35 cellular contexts compared by ENCODE assay signal in the genomic region with DNA sequence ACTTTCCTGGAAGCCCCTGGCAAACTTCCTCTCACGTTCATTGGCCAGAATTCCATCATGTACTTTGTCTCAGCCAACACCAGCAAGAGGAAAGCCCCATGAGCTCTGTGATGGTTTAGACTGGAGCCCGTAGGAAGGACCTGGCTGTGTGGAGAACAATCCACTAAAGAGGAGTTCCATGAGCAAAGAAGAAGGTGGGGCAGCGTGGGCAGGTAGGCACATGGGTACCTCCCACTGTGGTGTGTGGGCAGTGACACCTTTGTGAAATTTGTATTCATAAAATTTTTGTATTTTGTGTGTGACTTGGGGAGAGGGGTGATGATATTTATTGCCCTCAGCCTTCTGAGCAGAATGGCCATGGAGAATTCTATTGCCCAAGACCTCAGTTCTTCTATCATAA.
DNase-seq lines count a peak whose midpoint lies in the region; ATAC-seq, FAIRE-seq and TF ChIP-seq lines count a peak whose summit lies in the region.
"Had no signal": no experiment of that assay in that cellular context is flagged by ENCODE, and none has a peak within 500 bp of the region (broad histone marks: within the 10 kb centered on the region; RNA-seq: fewer than 3 reads in every experiment).

No MANE protein-coding gene starts in this region.

- no peak overlapping the region for H3K27ac Mint-ChIP-seq in H9
- H3K27ac Mint-ChIP-seq: B cell; CD14-positive monocyte; CD4-positive, alpha-beta memory T cell; CD4-positive, alpha-beta T cell; CD4-positive, CD25-positive, alpha-beta regulatory T cell; CD8-positive, alpha-beta T cell had no signal

- no peak overlapping the region for H4K5ac ChIP-seq in H9 (ENCODE audit: insufficient read length, low read depth, low read length)

- POLR2A ChIA-PET in HepG2 (lab: Yijun Ruan, JAX) (no interaction called here), HEK293 (lab: Yijun Ruan, JAX) (no interaction called here)

- H4K20me1 ChIP-seq in HepG2 (ENCODE audit: insufficient read depth, low read length) = no peaks in the 10 kb centered on the region
- no peaks in the 10 kb centered on the region for H4K20me1 ChIP-seq in H9 (ENCODE audit: control insufficient read depth, insufficient read depth, insufficient read length)

- TF ChIP-seq CTCF in HepG2 (CRISPR knock-in tag; IDR thresholded peaks at IDR 0.05) = no peak
- no peak for TF ChIP-seq CTCF in right lobe of liver (IDR thresholded peaks at IDR 0.05)
- TF ChIP-seq CTCF in H9 (conservative IDR thresholded peaks at IDR 0.05) = no peak
- no peak for TF ChIP-seq CTCF in HEK293 (tag by site-specific recombination; IDR thresholded peaks at IDR 0.05)
- no peak for TF ChIP-seq CTCF in coronary artery (IDR thresholded peaks at IDR 0.05)

- no peak overlapping the region for H3K14ac ChIP-seq in H9 (ENCODE audit: insufficient read depth, low read length)

- no peak overlapping the region for H2BK20ac ChIP-seq in H9 (ENCODE audit: low read depth, low read length, poor library complexity, severe bottlenecking)

- no peaks in the 10 kb centered on the region; the same call in 1 of the 2 replicates for H3K27me3 Mint-ChIP-seq in H9 (ENCODE audit: low read depth)
- H3K27me3 Mint-ChIP-seq: B cell; CD4-positive, alpha-beta memory T cell; CD4-positive, alpha-beta T cell; CD4-positive, CD25-positive, alpha-beta regulatory T cell had no signal

- no peak for TF ChIP-seq EP300 in HepG2 (IDR thresholded peaks at IDR 0.05; ENCODE audit: low read depth in 2 of 2, low read length in 2 of 2)
- TF ChIP-seq EP300 in HepG2 (CRISPR knock-in tag; IDR thresholded peaks at IDR 0.05; ENCODE audit: borderline replicate concordance) = no peak

- no peaks in the 10 kb centered on the region for H3K79me1 ChIP-seq in H9 (ENCODE audit: insufficient read depth, low read depth, low read length, poor library complexity, severe bottlenecking)

- H2BK120ac ChIP-seq in H9 (ENCODE audit: low read depth, low read length, poor library complexity, severe bottlenecking) = no peak overlapping the region

- DNase-seq in HepG2 (ENCODE audit: low spot score) (no peak), right lobe of liver (no peak), H9 (no peak), coronary artery (ENCODE audit: low spot score) (no peak)
- DNase-seq: 8988T; ACHN; AML-193; BE2C; C1 segment of cervical spinal cord; Caco-2; Calu3; CD4-positive, alpha-beta memory T cell; CD4-positive, alpha-beta T cell; CD4-positive, CD25-positive, alpha-beta regulatory T cell; CD8-positive, alpha-beta memory T cell; CD8-positive, alpha-beta T cell; COR-L47; DMS 273 treated with DMSO at 0.1 percent for 48 hours; DMS153; DMS53; DMS79; DMS79 treated with DMSO at 0.1 percent for 48 hours; DND-41; EL had no signal

- no peak overlapping the region for H3K9ac ChIP-seq in HepG2 (ENCODE audit: insufficient read depth, low read depth, low read length)
- H3K9ac ChIP-seq in H9 (ENCODE audit: extremely low read depth, insufficient read length, low read length) = no peak overlapping the region
- H3K9ac ChIP-seq: BLaER1; BLaER1 treated with 17β-estradiol and CSF1 and Interleukin-3, amounts not matched to agents 10 nM and 100 nM had no signal

- no peak overlapping the region for H2BK5ac ChIP-seq in H9 (ENCODE audit: insufficient read length, low read length)

- no peak overlapping the region for H3K56ac ChIP-seq in H9 (ENCODE audit: insufficient read length, low read depth, low read length)

- no peak overlapping the region for H3K27ac ChIP-seq in HepG2 (ENCODE audit: extremely low read length, insufficient read depth, low read length)
- H3K27ac ChIP-seq in right lobe of liver = no peak overlapping the region
- no peak overlapping the region for H3K27ac ChIP-seq in H9 (ENCODE audit: insufficient read length, low read depth, low read length)
- H3K27ac ChIP-seq in HEK293 (ENCODE audit: extremely low read depth, low read depth, low read length) = no peak overlapping the region
- H3K27ac ChIP-seq in coronary artery = no peak overlapping the region
- H3K27ac ChIP-seq: 22Rv1; A549; BLaER1; BLaER1 treated with 17β-estradiol and CSF1 and Interleukin-3, amounts not matched to agents 10 nM and 100 nM; C4-2B had no signal

- no peak overlapping the region for H4K8ac ChIP-seq in H9 (replicated peaks; ENCODE audit: insufficient read length, low read depth, low read length)

- H3K4me2 ChIP-seq in HepG2 (ENCODE audit: low read depth, low read length) (no peak overlapping the region), H9 (ENCODE audit: insufficient read depth, insufficient read length, low read length) (no peak overlapping the region)
- H3K4me2 ChIP-seq: A549; BLaER1; BLaER1 treated with 17β-estradiol and CSF1 and Interleukin-3, amounts not matched to agents 10 nM and 100 nM had no signal

- WGBS in HepG2 (ENCODE audit: low lambda C conversion rate) = 93% methylated on average over 3 of the region's 3 CpGs
- 100% methylated on average over 2 of the region's 3 CpGs for WGBS in right lobe of liver (ENCODE audit: insufficient coverage, low coverage, low lambda C conversion rate, missing lambda C conversion rate)
- no CpG with 5 or more reads among the region's 3 CpGs for WGBS in H9 (ENCODE audit: extremely low coverage, insufficient read length, low lambda C conversion rate)

- H3K27me3 ChIP-seq in HepG2 (ENCODE audit: control insufficient read depth in 1 of 2, insufficient read depth in 2 of 2, low read length in 2 of 2) (no peaks in the 10 kb centered on the region), right lobe of liver (no peaks in the 10 kb centered on the region), H9 (ENCODE audit: insufficient read depth, low read length) (no peaks in the 10 kb centered on the region)
- H3K27me3 ChIP-seq: BE2C; BLaER1; BLaER1 treated with 17β-estradiol and CSF1 and Interleukin-3, amounts not matched to agents 10 nM and 100 nM had no signal

- H3T11ph ChIP-seq in H9 (ENCODE audit: low read length) = no peak overlapping the region

- TF ChIP-seq POLR2A in HepG2 (IDR thresholded peaks at IDR 0.05; ENCODE audit: insufficient read depth in 1 of 2, low read depth in 2 of 2, low read length in 2 of 2) = no peak
- no peak for TF ChIP-seq POLR2A in right lobe of liver (IDR thresholded peaks at IDR 0.05)

- H3K9me3 ChIP-seq in HepG2 (ENCODE audit: low read length) (peaks cover 9% of the 10 kb centered on the region), right lobe of liver (peaks cover 0 to 3% (median 0%) of the 10 kb centered on the region in 4 donors), H9 (ENCODE audit: control insufficient read depth, low read depth, low read length) (no peaks in the 10 kb centered on the region), HEK293 (ENCODE audit: control insufficient read depth, insufficient read depth, low read depth, low read length) (no peaks in the 10 kb centered on the region)
- H3K9me3 ChIP-seq: A549, BE2C, Caco-2 had no signal

- H3K4me1 Mint-ChIP-seq in H9 = peaks cover 28% of the 10 kb centered on the region in 2 experiments

- H2BK12ac ChIP-seq in H9 (ENCODE audit: insufficient read length, low read depth, low read length) = no peak overlapping the region

- H3K4ac ChIP-seq in H9 (ENCODE audit: low read depth, low read length) = no peak overlapping the region

- no peak for ATAC-seq in HepG2
- no peak for ATAC-seq in right lobe of liver
- no peak for ATAC-seq in HG03442 (IDR thresholded peaks at IDR 0.05; ENCODE audit: unreplicated experiment)
- ATAC-seq: A549; CD8-positive, alpha-beta T cell had no signal

- FAIRE-seq in HepG2 (lab: Jason Lieb, UNC) = no peak
- FAIRE-seq: A204.1, A549, D721Med had no signal

- peaks cover 2 to 11% (median 5%) of the 10 kb centered on the region in 3 experiments for H3K36me3 Mint-ChIP-seq in H9 (ENCODE audit: insufficient read depth in 1 of 3, low read depth in 3 of 3)
- H3K36me3 Mint-ChIP-seq: CD14-positive monocyte had no signal

- H3K36me3 ChIP-seq in HepG2 (replicated peaks in 1 of 2; ENCODE audit: control insufficient read depth in 1 of 2, insufficient read depth in 2 of 2, low read length in 2 of 2) = no peaks in the 10 kb centered on the region
- no peaks in the 10 kb centered on the region for H3K36me3 ChIP-seq in right lobe of liver
- no peaks in the 10 kb centered on the region for H3K36me3 ChIP-seq in HEK293 (ENCODE audit: control insufficient read depth in 2 of 2, insufficient read depth in 1 of 2, low read length in 2 of 2)
- H3K36me3 ChIP-seq: BE2C; BLaER1; BLaER1 treated with 17β-estradiol and CSF1 and Interleukin-3, amounts not matched to agents 10 nM and 100 nM had no signal

- CTCF ChIA-PET in HepG2 (lab: Yijun Ruan, JAX; ENCODE audit: low intra/inter-chr PET ratio, low total read pairs) = no interaction called here
- CTCF ChIA-PET in HEK293 (lab: Yijun Ruan, JAX) = no interaction called here

- H3K4me1 ChIP-seq in HepG2 (ENCODE audit: insufficient read depth, low read length) (peaks cover 22% of the 10 kb centered on the region), right lobe of liver (no peaks in the 10 kb centered on the region), H9 (ENCODE audit: insufficient read depth, low read length) (peaks cover 3% of the 10 kb centered on the region; the same call in 1 of the 2 replicates), HEK293 (ENCODE audit: control insufficient read depth, insufficient read depth, low read length) (no peaks in the 10 kb centered on the region)
- H3K4me1 ChIP-seq: A549, BE2C, Caco-2 had no signal

- no peak overlapping the region for H4K91ac ChIP-seq in H9 (ENCODE audit: insufficient read length, low read depth, low read length)

- intact Hi-C loops in HepG2 (cut with micrococcal nuclease; ENCODE audit: unreplicated experiment) (no loop called here), right lobe of liver (cut with DNase I) (no loop called here)

- no peak overlapping the region for H3K4me3 Mint-ChIP-seq in H9
- H3K4me3 Mint-ChIP-seq: B cell; CD14-positive monocyte; CD4-positive, alpha-beta T cell; CD4-positive, CD25-positive, alpha-beta regulatory T cell; CD8-positive, alpha-beta memory T cell; CD8-positive, alpha-beta T cell had no signal

- H3K18ac ChIP-seq in H9 (ENCODE audit: insufficient read length, low read depth, low read length) = no peak overlapping the region

- in situ Hi-C loops in HepG2 (cut with HindIII; ENCODE audit: extremely low pct_ligation_motif_present, low pct_unique_long_range_greater_than_20kb) = no loop called here

- TF ChIP-seq RAD21 in HepG2 (CRISPR knock-in tag; IDR thresholded peaks at IDR 0.05) = no peak

- H2BK15ac ChIP-seq in H9 (ENCODE audit: low read depth, low read length) = 0 out of 2 replicates have a peak overlapping the region, but pooled peaks have one; percentile 39

- no peak overlapping the region for H3K23ac ChIP-seq in H9 (ENCODE audit: insufficient read length, low read depth, low read length)

- H3K23me2 ChIP-seq in H9 (ENCODE audit: insufficient read length, low read depth, low read length, poor library complexity, severe bottlenecking) = no peaks in the 10 kb centered on the region

- H3K79me2 ChIP-seq in HepG2 (ENCODE audit: insufficient read depth, low read length) = no peaks in the 10 kb centered on the region
- H3K79me2 ChIP-seq in H9 (ENCODE audit: insufficient read depth, low read length) = no peaks in the 10 kb centered on the region

- H2AK5ac ChIP-seq in H9 (ENCODE audit: insufficient read length, low read length) = no peak overlapping the region

- H3K4me3 ChIP-seq in HepG2 (replicated peaks in 1 of 3; ENCODE audit: insufficient read depth in 1 of 3, low read depth in 2 of 3, low read length in 3 of 3) (no peak overlapping the region), right lobe of liver (no peak overlapping the region), HEK293 (ENCODE audit: low read depth, low read length) (no peak overlapping the region), coronary artery (no peak overlapping the region)
- H3K4me3 ChIP-seq: A549; BLaER1; BLaER1 treated with 17β-estradiol and CSF1 and Interleukin-3, amounts not matched to agents 10 nM and 100 nM had no signal

- BruUV-seq in HepG2 (replicated peaks; lab: Mats Ljungman, UMichigan) = no TSS peak

- H3K9me3 Mint-ChIP-seq in H9 = peaks cover 9 to 11% of the 10 kb centered on the region in 2 experiments; a peak in 4 of 5 replicates
- H3K9me3 Mint-ChIP-seq: CD4-positive, alpha-beta T cell; CD8-positive, alpha-beta memory T cell had no signal

- H2AFZ ChIP-seq in HepG2 (ENCODE audit: low read length) (no peak overlapping the region), H9 (ENCODE audit: low read length) (no peak overlapping the region)
